In the genomic region with DNA sequence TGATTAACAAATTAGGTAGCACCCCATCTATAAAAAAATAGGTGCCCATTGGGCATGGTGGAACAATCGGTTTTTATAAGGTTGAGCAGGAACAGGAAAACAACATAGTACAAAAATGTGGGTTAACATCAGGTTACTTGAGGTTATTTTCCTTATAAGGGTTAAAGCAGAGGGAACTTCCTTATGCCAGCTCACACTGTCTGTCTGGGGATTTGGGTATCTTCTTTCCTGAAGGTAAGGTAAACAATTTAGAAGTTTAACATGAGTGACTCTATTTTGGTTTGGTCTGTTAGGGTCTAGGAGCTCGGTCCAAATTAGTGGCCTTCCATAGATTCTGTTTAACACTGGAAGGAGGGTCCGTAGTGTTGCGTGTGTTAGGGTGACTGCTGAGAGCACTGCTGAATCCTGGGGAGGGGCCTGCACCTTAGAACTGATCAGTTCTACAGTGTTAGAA, we compare ENCODE assay signal across 8 cellular contexts. TPM values are rescaled to one million over a fixed set of nuclear protein-coding genes. Genes with fewer than 3 reads are reported as not detected.
DNase-seq lines count a peak whose midpoint lies in the region; ATAC-seq and TF ChIP-seq lines count a peak whose summit lies in the region.

No MANE protein-coding gene starts in this region.

- H3K36me3 ChIP-seq in CD8-positive, alpha-beta memory T cell (ENCODE audit: insufficient read depth, low read length): no peaks in the 10 kb centered on the region
- peaks cover 10% of the 10 kb centered on the region for H3K36me3 ChIP-seq in lower lobe of right lung
- no peaks in the 10 kb centered on the region for H3K36me3 ChIP-seq in aorta (ENCODE audit: control insufficient read depth in 1 of 2, insufficient read depth in 2 of 2, low read length in 1 of 2)

- peak overlapping the region; percentile 84 to 90 (median 87) for H3K4me3 Mint-ChIP-seq in CD8-positive, alpha-beta memory T cell
- peak overlapping the region; percentile 71 for H3K4me3 Mint-ChIP-seq in activated CD8-positive, alpha-beta T cell treated with anti-CD3 and anti-CD28 coated beads, Interleukin-2, amount 10 ng/mL, durations not matched to agents 7 days and 5 days

- peak in 2 of 5 donors; percentile 60 to 75 for DNase-seq in CD8-positive, alpha-beta memory T cell
- DNase-seq in activated CD8-positive, alpha-beta T cell treated with anti-CD3 and anti-CD28 coated beads, Interleukin-2, amount 10 ng/mL, durations not matched to agents 7 days and 5 days: no peak
- no peak for DNase-seq in lower lobe of right lung
- no peak for DNase-seq in aorta
- DNase-seq in T1000 (lab: John Stamatoyannopoulos, UW): no peak
- no peak for DNase-seq in 8988T
- DNase-seq in DMS114 treated with DMSO at 0.1 percent for 48 hours (lab: John Stamatoyannopoulos, UW; ENCODE audit: unreplicated experiment): no peak

- peak overlapping the region; percentile 83 for H3K27ac ChIP-seq in CD8-positive, alpha-beta memory T cell (ENCODE audit: low read depth, low read length)
- peak overlapping the region; percentile 63 for H3K27ac ChIP-seq in lower lobe of right lung
- H3K27ac ChIP-seq in aorta (ENCODE audit: low read depth in 1 of 2, low read length in 2 of 2): peak overlapping the region; percentile 47 to 85

- no peaks in the 10 kb centered on the region for H3K9me3 ChIP-seq in CD8-positive, alpha-beta memory T cell (ENCODE audit: low read length)
- H3K9me3 ChIP-seq in lower lobe of right lung: no peaks in the 10 kb centered on the region
- H3K9me3 ChIP-seq in aorta (ENCODE audit: control insufficient read depth, low read length): no peaks in the 10 kb centered on the region

- H3K27ac Mint-ChIP-seq in CD8-positive, alpha-beta memory T cell: peak overlapping the region; percentile 91 to 100 (median 99)
- H3K27ac Mint-ChIP-seq in activated CD8-positive, alpha-beta T cell treated with anti-CD3 and anti-CD28 coated beads, Interleukin-2, amount 10 ng/mL, durations not matched to agents 7 days and 5 days: peak overlapping the region; percentile 80

- no peaks in the 10 kb centered on the region for H3K9me3 Mint-ChIP-seq in CD8-positive, alpha-beta memory T cell
- no peaks in the 10 kb centered on the region for H3K9me3 Mint-ChIP-seq in activated CD8-positive, alpha-beta T cell treated with anti-CD3 and anti-CD28 coated beads, Interleukin-2, amount 10 ng/mL, durations not matched to agents 7 days and 5 days (ENCODE audit: insufficient read depth)

- H3K36me3 Mint-ChIP-seq in CD8-positive, alpha-beta memory T cell: peaks cover 4 to 50% (median 15%) of the 10 kb centered on the region in 3 donors
- H3K36me3 Mint-ChIP-seq in activated CD8-positive, alpha-beta T cell treated with anti-CD3 and anti-CD28 coated beads, Interleukin-2, amount 10 ng/mL, durations not matched to agents 7 days and 5 days (ENCODE audit: low read depth): peaks cover 67% of the 10 kb centered on the region

- H3K27me3 Mint-ChIP-seq in CD8-positive, alpha-beta memory T cell: peaks cover 0 to 3% of the 10 kb centered on the region in 2 donors
- H3K27me3 Mint-ChIP-seq in activated CD8-positive, alpha-beta T cell treated with anti-CD3 and anti-CD28 coated beads, Interleukin-2, amount 10 ng/mL, durations not matched to agents 7 days and 5 days (ENCODE audit: low read depth): no peaks in the 10 kb centered on the region

- 67 to 68% methylated on average over 4 of the region's 4 CpGs for WGBS in aorta, 2 donors

- H3K4me1 ChIP-seq in CD8-positive, alpha-beta memory T cell (ENCODE audit: insufficient read depth, low read length): peaks cover 84% of the 10 kb centered on the region
- H3K4me1 ChIP-seq in lower lobe of right lung (peaks cover 97% of the 10 kb centered on the region), aorta (ENCODE audit: control insufficient read depth in 1 of 2, insufficient read depth in 2 of 2, low read length in 2 of 2) (peaks cover 1 to 25% of the 10 kb centered on the region in 2 donors)

- ATAC-seq in HG02678 (IDR thresholded peaks at IDR 0.05; ENCODE audit: unreplicated experiment): peak; percentile 54
- ATAC-seq in activated CD8-positive, alpha-beta T cell treated with anti-CD3 and anti-CD28 coated beads, Interleukin-2, amount 10 ng/mL, durations not matched to agents 7 days and 5 days: peak; percentile 66
- peak in 1 of 2 donors; percentile 32 for ATAC-seq in lower lobe of right lung
- no peak for ATAC-seq in aorta (ENCODE audit: low FRiP score)

- H3K4me3 ChIP-seq in CD8-positive, alpha-beta memory T cell (ENCODE audit: low read length): peak overlapping the region; percentile 63
- H3K4me3 ChIP-seq in lower lobe of right lung (no peak overlapping the region), aorta (ENCODE audit: low read length in 2 of 2) (no peak overlapping the region)

- CTCF ChIA-PET in CD8-positive, alpha-beta memory T cell (lab: Charles Lee): interaction anchor here (0.9 to 10.5 kb wide), 15 partner anchors 8 to 122 kb away, joined by 3 to 119 read pairs (median 5); partner anchors contain the start of gene CHD2
- CTCF ChIA-PET in activated CD8-positive, alpha-beta T cell treated with anti-CD3 and anti-CD28 coated beads, Interleukin-2, amount 10 ng/mL, durations not matched to agents 7 days and 5 days (lab: Charles Lee): interaction anchor here (2.6 to 7.5 kb wide), 7 partner anchors 9 to 118 kb away, joined by 10 to 90 read pairs (median 29); partner anchors contain the start of gene CHD2

- H3K4me1 Mint-ChIP-seq in CD8-positive, alpha-beta memory T cell: peaks cover 75 to 94% (median 89%) of the 10 kb centered on the region in 3 donors
- peaks cover 80% of the 10 kb centered on the region for H3K4me1 Mint-ChIP-seq in activated CD8-positive, alpha-beta T cell treated with anti-CD3 and anti-CD28 coated beads, Interleukin-2, amount 10 ng/mL, durations not matched to agents 7 days and 5 days (ENCODE audit: low read depth)

- H3K27me3 ChIP-seq in CD8-positive, alpha-beta memory T cell (ENCODE audit: insufficient read depth, low read length, poor library complexity, severe bottlenecking): no peaks in the 10 kb centered on the region
- H3K27me3 ChIP-seq in lower lobe of right lung (ENCODE audit: low read depth): no peaks in the 10 kb centered on the region
- H3K27me3 ChIP-seq in aorta (ENCODE audit: control insufficient read depth in 1 of 2, insufficient read depth in 2 of 2, low read length in 1 of 2): no peaks in the 10 kb centered on the region

- POLR2A ChIA-PET in CD8-positive, alpha-beta memory T cell (lab: Charles Lee): interaction anchor here (0.6 to 6.4 kb wide), 8 partner anchors 11 to 118 kb away, joined by 3 to 73 read pairs (median 8); partner anchors contain the start of gene CHD2
- POLR2A ChIA-PET in activated CD8-positive, alpha-beta T cell treated with anti-CD3 and anti-CD28 coated beads, Interleukin-2, amount 10 ng/mL, durations not matched to agents 7 days and 5 days (lab: Charles Lee): interaction anchor here (0.7 to 8.9 kb wide), 8 partner anchors 11 to 111 kb away, joined by 3 to 123 read pairs (median 4); partner anchors contain the start of gene CHD2

- TF ChIP-seq CTCF in lower lobe of right lung (IDR thresholded peaks at IDR 0.05): no peak

- intact Hi-C loops in lower lobe of right lung (cut with DNase I) (loop anchor here (10.0 kb wide), 1 partner anchor 110 kb away; no protein-coding TSS in a partner anchor), aorta (cut with DNase I) (loop anchor here in 1 of 2 donors (5.0 kb wide), 2 partner anchors 32 to 112 kb away; no protein-coding TSS in a partner anchor)

RNA-seq across cellular contexts. Expression of gene CHD2, which starts 14.7 kb away (rescaled TPM):
- total RNA-seq in CD8-positive, alpha-beta memory T cell: 100 to 1,000 TPM in 1 of 2 experiments, 10 to 100 TPM in 1; 99.0 to 109 TPM
- polyA plus RNA-seq in CD8-positive, alpha-beta memory T cell: 80.3 TPM
- 100 to 1,000 TPM; 137 to 144 TPM for total RNA-seq in activated CD8-positive, alpha-beta T cell treated with anti-CD3 and anti-CD28 coated beads, Interleukin-2, amount 10 ng/mL, durations not matched to agents 7 days and 5 days
- total RNA-seq in lower lobe of right lung: 158 TPM
- 100 to 1,000 TPM; 120 to 144 TPM for total RNA-seq in aorta
- 10 to 100 TPM; 38.0 to 42.6 TPM for polyA plus RNA-seq in aorta
